In genomic region chr15:42133892-42134502, GRCh38 we compare ENCODE assay signal across 1 cellular context.
A peak's percentile ranks its signal among the peaks of the same experiment; 100 is the strongest.
TF ChIP-seq lines count a peak whose summit lies in the region.

No MANE protein-coding gene starts in this region.

TF ChIP-seq in H1, 55 proteins besides CTCF, POLR2A, EP300 and RAD21 (continued from another document):
- TF ChIP-seq EGR1 (IDR thresholded peaks at IDR 0.05; ENCODE audit: borderline replicate concordance, low read depth, low read length) = no peak
- peak; percentile 82 for TF ChIP-seq MAX (IDR thresholded peaks at IDR 0.05)
- TF ChIP-seq SP4 (IDR thresholded peaks at IDR 0.05; ENCODE audit: low read length) = no peak
- no peak for TF ChIP-seq TAF1 (IDR thresholded peaks at IDR 0.05; ENCODE audit: low read depth, low read length)
- peak; percentile 57; the same call in 1 of the 2 replicates for TF ChIP-seq YY1 (IDR thresholded peaks at IDR 0.05; ENCODE audit: low read depth, low read length)
- peak; percentile 38; the same call in 1 of the 2 replicates for TF ChIP-seq TBP (IDR thresholded peaks at IDR 0.05; ENCODE audit: low read depth, low read length)
TF ChIP-seq in H1: peak in this region for 4.
